ENCODE assay signal across 1 cellular context in the genomic region with DNA sequence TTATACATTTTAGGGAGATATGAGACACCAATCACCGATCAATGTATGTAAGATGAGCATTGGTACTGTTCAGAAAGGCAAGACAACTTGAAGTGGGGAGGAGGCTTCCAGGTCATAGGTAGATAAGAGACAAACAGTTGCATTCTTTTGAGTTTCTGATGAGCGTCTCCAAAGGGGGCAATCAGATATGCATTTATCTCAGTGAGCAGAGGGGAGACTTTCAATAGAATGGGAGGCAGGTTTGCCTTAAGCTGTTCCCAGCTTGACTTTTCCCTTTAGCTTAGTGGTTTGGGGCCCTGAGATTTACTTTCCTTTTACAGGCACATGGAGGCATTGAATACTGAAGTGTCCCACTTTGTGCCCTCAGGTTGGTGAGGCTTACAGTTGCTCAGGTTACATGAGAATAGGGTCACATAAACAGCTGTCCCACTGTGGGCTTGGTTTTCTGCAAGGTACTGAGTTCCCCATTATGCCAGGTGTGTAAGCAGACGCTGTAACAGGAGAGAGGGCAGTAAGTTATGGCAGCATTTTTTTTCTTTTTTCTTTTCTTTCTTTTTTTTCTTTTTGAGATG.
TF ChIP-seq lines count a peak whose summit lies in the region.

No MANE protein-coding gene starts in this region.

TF ChIP-seq in K562, 482 proteins besides CTCF, POLR2A, EP300 and RAD21 (continued from another document and continues in another):
- TF ChIP-seq, protein P1, sequence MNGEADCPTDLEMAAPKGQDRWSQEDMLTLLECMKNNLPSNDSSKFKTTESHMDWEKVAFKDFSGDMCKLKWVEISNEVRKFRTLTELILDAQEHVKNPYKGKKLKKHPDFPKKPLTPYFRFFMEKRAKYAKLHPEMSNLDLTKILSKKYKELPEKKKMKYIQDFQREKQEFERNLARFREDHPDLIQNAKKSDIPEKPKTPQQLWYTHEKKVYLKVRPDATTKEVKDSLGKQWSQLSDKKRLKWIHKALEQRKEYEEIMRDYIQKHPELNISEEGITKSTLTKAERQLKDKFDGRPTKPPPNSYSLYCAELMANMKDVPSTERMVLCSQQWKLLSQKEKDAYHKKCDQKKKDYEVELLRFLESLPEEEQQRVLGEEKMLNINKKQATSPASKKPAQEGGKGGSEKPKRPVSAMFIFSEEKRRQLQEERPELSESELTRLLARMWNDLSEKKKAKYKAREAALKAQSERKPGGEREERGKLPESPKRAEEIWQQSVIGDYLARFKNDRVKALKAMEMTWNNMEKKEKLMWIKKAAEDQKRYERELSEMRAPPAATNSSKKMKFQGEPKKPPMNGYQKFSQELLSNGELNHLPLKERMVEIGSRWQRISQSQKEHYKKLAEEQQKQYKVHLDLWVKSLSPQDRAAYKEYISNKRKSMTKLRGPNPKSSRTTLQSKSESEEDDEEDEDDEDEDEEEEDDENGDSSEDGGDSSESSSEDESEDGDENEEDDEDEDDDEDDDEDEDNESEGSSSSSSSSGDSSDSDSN (IDR thresholded peaks at IDR 0.05; ENCODE audit: borderline replicate concordance in 1 of 2, low read depth in 2 of 2, low read length in 2 of 2), result no peak
- no peak for TF ChIP-seq CBFB (CRISPR knock-in tag; IDR thresholded peaks at IDR 0.05)
- TF ChIP-seq, protein P2, sequence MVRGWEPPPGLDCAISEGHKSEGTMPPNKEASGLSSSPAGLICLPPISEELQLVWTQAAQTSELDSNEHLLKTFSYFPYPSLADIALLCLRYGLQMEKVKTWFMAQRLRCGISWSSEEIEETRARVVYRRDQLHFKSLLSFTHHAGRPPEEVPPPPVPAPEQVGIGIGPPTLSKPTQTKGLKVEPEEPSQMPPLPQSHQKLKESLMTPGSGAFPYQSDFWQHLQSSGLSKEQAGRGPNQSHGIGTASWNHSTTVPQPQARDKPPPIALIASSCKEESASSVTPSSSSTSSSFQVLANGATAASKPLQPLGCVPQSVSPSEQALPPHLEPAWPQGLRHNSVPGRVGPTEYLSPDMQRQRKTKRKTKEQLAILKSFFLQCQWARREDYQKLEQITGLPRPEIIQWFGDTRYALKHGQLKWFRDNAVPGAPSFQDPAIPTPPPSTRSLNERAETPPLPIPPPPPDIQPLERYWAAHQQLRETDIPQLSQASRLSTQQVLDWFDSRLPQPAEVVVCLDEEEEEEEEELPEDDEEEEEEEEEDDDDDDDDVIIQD (CRISPR knock-in tag; IDR thresholded peaks at IDR 0.05), result no peak
- TF ChIP-seq FOS (IDR thresholded peaks at IDR 0.05; ENCODE audit: extremely low read depth, insufficient read length), result no peak
- no peak for TF ChIP-seq TEAD1 (CRISPR knock-in tag; IDR thresholded peaks at IDR 0.05)
- TF ChIP-seq, protein P3, sequence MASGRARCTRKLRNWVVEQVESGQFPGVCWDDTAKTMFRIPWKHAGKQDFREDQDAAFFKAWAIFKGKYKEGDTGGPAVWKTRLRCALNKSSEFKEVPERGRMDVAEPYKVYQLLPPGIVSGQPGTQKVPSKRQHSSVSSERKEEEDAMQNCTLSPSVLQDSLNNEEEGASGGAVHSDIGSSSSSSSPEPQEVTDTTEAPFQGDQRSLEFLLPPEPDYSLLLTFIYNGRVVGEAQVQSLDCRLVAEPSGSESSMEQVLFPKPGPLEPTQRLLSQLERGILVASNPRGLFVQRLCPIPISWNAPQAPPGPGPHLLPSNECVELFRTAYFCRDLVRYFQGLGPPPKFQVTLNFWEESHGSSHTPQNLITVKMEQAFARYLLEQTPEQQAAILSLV (tag; IDR thresholded peaks at IDR 0.05), result no peak
- TF ChIP-seq NFRKB (IDR thresholded peaks at IDR 0.05; ENCODE audit: low read depth), result no peak
- TF ChIP-seq, protein P4, sequence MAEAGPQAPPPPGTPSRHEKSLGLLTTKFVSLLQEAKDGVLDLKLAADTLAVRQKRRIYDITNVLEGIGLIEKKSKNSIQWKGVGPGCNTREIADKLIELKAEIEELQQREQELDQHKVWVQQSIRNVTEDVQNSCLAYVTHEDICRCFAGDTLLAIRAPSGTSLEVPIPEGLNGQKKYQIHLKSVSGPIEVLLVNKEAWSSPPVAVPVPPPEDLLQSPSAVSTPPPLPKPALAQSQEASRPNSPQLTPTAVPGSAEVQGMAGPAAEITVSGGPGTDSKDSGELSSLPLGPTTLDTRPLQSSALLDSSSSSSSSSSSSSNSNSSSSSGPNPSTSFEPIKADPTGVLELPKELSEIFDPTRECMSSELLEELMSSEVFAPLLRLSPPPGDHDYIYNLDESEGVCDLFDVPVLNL (CRISPR knock-in tag; IDR thresholded peaks at IDR 0.05; ENCODE audit: low read depth), result peak; percentile 61; the same call in 1 of the 2 replicates
- TF ChIP-seq, protein P5, sequence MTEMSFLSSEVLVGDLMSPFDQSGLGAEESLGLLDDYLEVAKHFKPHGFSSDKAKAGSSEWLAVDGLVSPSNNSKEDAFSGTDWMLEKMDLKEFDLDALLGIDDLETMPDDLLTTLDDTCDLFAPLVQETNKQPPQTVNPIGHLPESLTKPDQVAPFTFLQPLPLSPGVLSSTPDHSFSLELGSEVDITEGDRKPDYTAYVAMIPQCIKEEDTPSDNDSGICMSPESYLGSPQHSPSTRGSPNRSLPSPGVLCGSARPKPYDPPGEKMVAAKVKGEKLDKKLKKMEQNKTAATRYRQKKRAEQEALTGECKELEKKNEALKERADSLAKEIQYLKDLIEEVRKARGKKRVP (CRISPR knock-in tag; IDR thresholded peaks at IDR 0.05), result no peak
- no peak for TF ChIP-seq KLF6 (CRISPR knock-in tag; IDR thresholded peaks at IDR 0.05; ENCODE audit: borderline replicate concordance)
- no peak for TF ChIP-seq ZNF175 (CRISPR knock-in tag; IDR thresholded peaks at IDR 0.05; ENCODE audit: low read depth)
- peak; percentile 51 for TF ChIP-seq CBFA2T3 (IDR thresholded peaks at IDR 0.05)
- TF ChIP-seq RBM25 (IDR thresholded peaks at IDR 0.05; ENCODE audit: low read depth, low read length, severe bottlenecking), result peak; percentile 26
- no peak for TF ChIP-seq ZNF696 (CRISPR knock-in tag; conservative IDR thresholded peaks at IDR 0.05)
- TF ChIP-seq CSDE1 (IDR thresholded peaks at IDR 0.05), result no peak
- TF ChIP-seq FOXA1 (IDR thresholded peaks at IDR 0.05; ENCODE audit: borderline replicate concordance), result no peak
- TF ChIP-seq, protein P6, sequence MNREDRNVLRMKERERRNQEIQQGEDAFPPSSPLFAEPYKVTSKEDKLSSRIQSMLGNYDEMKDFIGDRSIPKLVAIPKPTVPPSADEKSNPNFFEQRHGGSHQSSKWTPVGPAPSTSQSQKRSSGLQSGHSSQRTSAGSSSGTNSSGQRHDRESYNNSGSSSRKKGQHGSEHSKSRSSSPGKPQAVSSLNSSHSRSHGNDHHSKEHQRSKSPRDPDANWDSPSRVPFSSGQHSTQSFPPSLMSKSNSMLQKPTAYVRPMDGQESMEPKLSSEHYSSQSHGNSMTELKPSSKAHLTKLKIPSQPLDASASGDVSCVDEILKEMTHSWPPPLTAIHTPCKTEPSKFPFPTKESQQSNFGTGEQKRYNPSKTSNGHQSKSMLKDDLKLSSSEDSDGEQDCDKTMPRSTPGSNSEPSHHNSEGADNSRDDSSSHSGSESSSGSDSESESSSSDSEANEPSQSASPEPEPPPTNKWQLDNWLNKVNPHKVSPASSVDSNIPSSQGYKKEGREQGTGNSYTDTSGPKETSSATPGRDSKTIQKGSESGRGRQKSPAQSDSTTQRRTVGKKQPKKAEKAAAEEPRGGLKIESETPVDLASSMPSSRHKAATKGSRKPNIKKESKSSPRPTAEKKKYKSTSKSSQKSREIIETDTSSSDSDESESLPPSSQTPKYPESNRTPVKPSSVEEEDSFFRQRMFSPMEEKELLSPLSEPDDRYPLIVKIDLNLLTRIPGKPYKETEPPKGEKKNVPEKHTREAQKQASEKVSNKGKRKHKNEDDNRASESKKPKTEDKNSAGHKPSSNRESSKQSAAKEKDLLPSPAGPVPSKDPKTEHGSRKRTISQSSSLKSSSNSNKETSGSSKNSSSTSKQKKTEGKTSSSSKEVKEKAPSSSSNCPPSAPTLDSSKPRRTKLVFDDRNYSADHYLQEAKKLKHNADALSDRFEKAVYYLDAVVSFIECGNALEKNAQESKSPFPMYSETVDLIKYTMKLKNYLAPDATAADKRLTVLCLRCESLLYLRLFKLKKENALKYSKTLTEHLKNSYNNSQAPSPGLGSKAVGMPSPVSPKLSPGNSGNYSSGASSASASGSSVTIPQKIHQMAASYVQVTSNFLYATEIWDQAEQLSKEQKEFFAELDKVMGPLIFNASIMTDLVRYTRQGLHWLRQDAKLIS (CRISPR knock-in tag; IDR thresholded peaks at IDR 0.05), result no peak
- no peak for TF ChIP-seq ESRRB (CRISPR knock-in tag; IDR thresholded peaks at IDR 0.05; ENCODE audit: borderline replicate concordance)
- TF ChIP-seq BCOR (IDR thresholded peaks at IDR 0.05), result no peak
- TF ChIP-seq NR1H2 (CRISPR knock-in tag; IDR thresholded peaks at IDR 0.05), result no peak
- TF ChIP-seq RFX5 (IDR thresholded peaks at IDR 0.05; ENCODE audit: low read depth, low read length), result no peak
- no peak for TF ChIP-seq NRF1 (conservative IDR thresholded peaks at IDR 0.05 in 1 of 2, IDR thresholded peaks at IDR 0.05 in 1 of 2)
- TF ChIP-seq SPI1 (IDR thresholded peaks at IDR 0.05; ENCODE audit: borderline replicate concordance, low read depth, low read length), result no peak
- TF ChIP-seq, protein P7, sequence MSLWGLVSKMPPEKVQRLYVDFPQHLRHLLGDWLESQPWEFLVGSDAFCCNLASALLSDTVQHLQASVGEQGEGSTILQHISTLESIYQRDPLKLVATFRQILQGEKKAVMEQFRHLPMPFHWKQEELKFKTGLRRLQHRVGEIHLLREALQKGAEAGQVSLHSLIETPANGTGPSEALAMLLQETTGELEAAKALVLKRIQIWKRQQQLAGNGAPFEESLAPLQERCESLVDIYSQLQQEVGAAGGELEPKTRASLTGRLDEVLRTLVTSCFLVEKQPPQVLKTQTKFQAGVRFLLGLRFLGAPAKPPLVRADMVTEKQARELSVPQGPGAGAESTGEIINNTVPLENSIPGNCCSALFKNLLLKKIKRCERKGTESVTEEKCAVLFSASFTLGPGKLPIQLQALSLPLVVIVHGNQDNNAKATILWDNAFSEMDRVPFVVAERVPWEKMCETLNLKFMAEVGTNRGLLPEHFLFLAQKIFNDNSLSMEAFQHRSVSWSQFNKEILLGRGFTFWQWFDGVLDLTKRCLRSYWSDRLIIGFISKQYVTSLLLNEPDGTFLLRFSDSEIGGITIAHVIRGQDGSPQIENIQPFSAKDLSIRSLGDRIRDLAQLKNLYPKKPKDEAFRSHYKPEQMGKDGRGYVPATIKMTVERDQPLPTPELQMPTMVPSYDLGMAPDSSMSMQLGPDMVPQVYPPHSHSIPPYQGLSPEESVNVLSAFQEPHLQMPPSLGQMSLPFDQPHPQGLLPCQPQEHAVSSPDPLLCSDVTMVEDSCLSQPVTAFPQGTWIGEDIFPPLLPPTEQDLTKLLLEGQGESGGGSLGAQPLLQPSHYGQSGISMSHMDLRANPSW (CRISPR knock-in tag; IDR thresholded peaks at IDR 0.05), result 0 out of 2 replicates have a peak, but pooled peaks have one; percentile 46
- TF ChIP-seq SRF (CRISPR knock-in tag; IDR thresholded peaks at IDR 0.05), result no peak
- peak; percentile 20; the same call in 1 of the 2 replicates for TF ChIP-seq STAG1 (CRISPR knock-in tag; IDR thresholded peaks at IDR 0.05; ENCODE audit: borderline replicate concordance)
- no peak for TF ChIP-seq FOXP1 (CRISPR knock-in tag; IDR thresholded peaks at IDR 0.05)
- TF ChIP-seq HMGN3 (IDR thresholded peaks at IDR 0.05; ENCODE audit: borderline replicate concordance, extremely low read depth, insufficient read length, low read depth, low read length), result no peak
- TF ChIP-seq DDX20 (tag; IDR thresholded peaks at IDR 0.05; ENCODE audit: low read depth), result no peak
- no peak for TF ChIP-seq ATF1 (CRISPR knock-in tag; IDR thresholded peaks at IDR 0.05)
- TF ChIP-seq ATF1 (tag; IDR thresholded peaks at IDR 0.05), result no peak
- TF ChIP-seq CHD2 (IDR thresholded peaks at IDR 0.05; ENCODE audit: low read depth, low read length), result no peak
- no peak for TF ChIP-seq ZNF134 (CRISPR knock-in tag; conservative IDR thresholded peaks at IDR 0.05)
- no peak for TF ChIP-seq BRD9 (IDR thresholded peaks at IDR 0.05; ENCODE audit: low read depth, partially characterized antibody)
- TF ChIP-seq MEIS2 (IDR thresholded peaks at IDR 0.05; ENCODE audit: partially characterized antibody), result no peak
- TF ChIP-seq MED1 (CRISPR knock-in tag; IDR thresholded peaks at IDR 0.05; ENCODE audit: borderline replicate concordance), result 0 out of 2 replicates have a peak, but pooled peaks have one; percentile 33
- TF ChIP-seq SAFB (IDR thresholded peaks at IDR 0.05; ENCODE audit: borderline replicate concordance, low read depth, low read length), result no peak
- TF ChIP-seq, protein P8, sequence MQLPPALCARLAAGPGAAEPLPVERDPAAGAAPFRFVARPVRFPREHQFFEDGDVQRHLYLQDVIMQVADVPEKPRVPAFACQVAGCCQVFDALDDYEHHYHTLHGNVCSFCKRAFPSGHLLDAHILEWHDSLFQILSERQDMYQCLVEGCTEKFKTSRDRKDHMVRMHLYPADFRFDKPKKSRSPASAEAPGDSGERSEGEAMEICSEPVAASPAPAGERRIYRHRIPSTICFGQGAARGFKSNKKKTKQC (CRISPR knock-in tag; IDR thresholded peaks at IDR 0.05), result no peak
- no peak for TF ChIP-seq PHB (CRISPR knock-in tag; IDR thresholded peaks at IDR 0.05)
- TF ChIP-seq SAP30 (IDR thresholded peaks at IDR 0.05; ENCODE audit: borderline replicate concordance, insufficient read depth, low read depth, low read length, poor library complexity, severe bottlenecking), result no peak
- TF ChIP-seq, protein P9, sequence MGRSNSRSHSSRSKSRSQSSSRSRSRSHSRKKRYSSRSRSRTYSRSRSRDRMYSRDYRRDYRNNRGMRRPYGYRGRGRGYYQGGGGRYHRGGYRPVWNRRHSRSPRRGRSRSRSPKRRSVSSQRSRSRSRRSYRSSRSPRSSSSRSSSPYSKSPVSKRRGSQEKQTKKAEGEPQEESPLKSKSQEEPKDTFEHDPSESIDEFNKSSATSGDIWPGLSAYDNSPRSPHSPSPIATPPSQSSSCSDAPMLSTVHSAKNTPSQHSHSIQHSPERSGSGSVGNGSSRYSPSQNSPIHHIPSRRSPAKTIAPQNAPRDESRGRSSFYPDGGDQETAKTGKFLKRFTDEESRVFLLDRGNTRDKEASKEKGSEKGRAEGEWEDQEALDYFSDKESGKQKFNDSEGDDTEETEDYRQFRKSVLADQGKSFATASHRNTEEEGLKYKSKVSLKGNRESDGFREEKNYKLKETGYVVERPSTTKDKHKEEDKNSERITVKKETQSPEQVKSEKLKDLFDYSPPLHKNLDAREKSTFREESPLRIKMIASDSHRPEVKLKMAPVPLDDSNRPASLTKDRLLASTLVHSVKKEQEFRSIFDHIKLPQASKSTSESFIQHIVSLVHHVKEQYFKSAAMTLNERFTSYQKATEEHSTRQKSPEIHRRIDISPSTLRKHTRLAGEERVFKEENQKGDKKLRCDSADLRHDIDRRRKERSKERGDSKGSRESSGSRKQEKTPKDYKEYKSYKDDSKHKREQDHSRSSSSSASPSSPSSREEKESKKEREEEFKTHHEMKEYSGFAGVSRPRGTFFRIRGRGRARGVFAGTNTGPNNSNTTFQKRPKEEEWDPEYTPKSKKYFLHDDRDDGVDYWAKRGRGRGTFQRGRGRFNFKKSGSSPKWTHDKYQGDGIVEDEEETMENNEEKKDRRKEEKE (IDR thresholded peaks at IDR 0.05; ENCODE audit: borderline replicate concordance in 1 of 2, control insufficient read depth in 1 of 2, low read depth in 2 of 2, low read length in 1 of 2), result no peak
- no peak; the same call in 1 of the 2 replicates for TF ChIP-seq KLF10 (CRISPR knock-in tag; IDR thresholded peaks at IDR 0.05)
- no peak for TF ChIP-seq SMARCA5 (IDR thresholded peaks at IDR 0.05)
- TF ChIP-seq DPF2 (IDR thresholded peaks at IDR 0.05), result no peak
- TF ChIP-seq ZBTB1 (CRISPR knock-in tag; IDR thresholded peaks at IDR 0.05; ENCODE audit: borderline replicate concordance, low read depth), result no peak; the same call in 1 of the 2 replicates
- TF ChIP-seq ZNF408 (CRISPR knock-in tag; IDR thresholded peaks at IDR 0.05; ENCODE audit: low read depth), result no peak
- TF ChIP-seq CCAR2 (IDR thresholded peaks at IDR 0.05; ENCODE audit: low read depth, low read length), result no peak
- TF ChIP-seq GATAD2B (IDR thresholded peaks at IDR 0.05; ENCODE audit: borderline replicate concordance), result no peak
- no peak for TF ChIP-seq POLR2AphosphoS2 (IDR thresholded peaks at IDR 0.05; ENCODE audit: low read length)
- TF ChIP-seq GABPB2 (CRISPR knock-in tag; conservative IDR thresholded peaks at IDR 0.05), result no peak
